24 cellular contexts compared by ENCODE assay signal in the genomic region with DNA sequence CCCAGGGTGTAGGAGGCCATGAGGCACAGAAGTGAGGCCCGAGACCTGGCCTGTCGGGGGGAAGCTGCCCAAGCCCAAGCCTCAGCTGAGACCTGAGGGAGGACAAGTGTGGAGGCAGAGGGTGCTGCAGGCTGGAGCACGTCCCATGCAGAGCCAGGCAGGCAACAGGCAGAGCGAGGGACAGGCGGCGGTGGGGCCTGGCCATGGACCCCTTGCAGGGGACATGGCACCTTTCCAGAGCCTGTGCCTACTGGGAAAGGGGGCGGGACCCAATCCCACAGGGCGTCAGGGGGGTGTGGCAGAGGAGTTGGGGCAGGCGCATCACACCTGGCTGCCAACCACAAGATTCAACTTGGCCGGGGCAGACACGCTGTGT. TPM values are rescaled to one million over a fixed set of nuclear protein-coding genes. Genes with fewer than 3 reads are reported as not detected.
DNase-seq lines count a peak whose midpoint lies in the region; ATAC-seq, FAIRE-seq and TF ChIP-seq lines count a peak whose summit lies in the region.
"Had no signal": no experiment of that assay in that cellular context is flagged by ENCODE, and none has a peak within 500 bp of the region (broad histone marks: within the 10 kb centered on the region; RNA-seq: fewer than 3 reads in every experiment).

No MANE protein-coding gene starts in this region.

- CTCF ChIA-PET in activated naive CD4-positive, alpha-beta T cell treated with anti-CD3 and anti-CD28 coated beads, Interleukin-2, amount 10 ng/mL, durations not matched to agents 7 days and 5 days (lab: Charles Lee), result interaction anchor here (0.9 to 1.6 kb wide), 4 partner anchors 9 to 310 kb away, joined by 3 to 7 read pairs (median 4); partner anchors contain the start of gene LSP1
- CTCF ChIA-PET in HepG2 (lab: Yijun Ruan, JAX; ENCODE audit: low intra/inter-chr PET ratio, low total read pairs), result interaction anchor here (0.9 kb wide), 1 partner anchor 308 kb away, joined by 3 read pairs; no protein-coding TSS in a partner anchor

- BruUV-seq in HepG2 (replicated peaks; lab: Mats Ljungman, UMichigan), result no TSS peak

- H3K4me3 Mint-ChIP-seq in activated naive CD4-positive, alpha-beta T cell treated with anti-CD3 and anti-CD28 coated beads, Interleukin-2, amount 10 ng/mL, durations not matched to agents 7 days and 5 days, result peak overlapping the region; percentile 7
- no peak overlapping the region for H3K4me3 Mint-ChIP-seq in activated T-helper 2 cell treated with anti-CD3 and anti-CD28 coated beads, Interferon-gamma antibody, Interleukin-2, Interleukin-4, amounts not matched to agents 10 μg/mL and 5 μg/mL and 100 μg/mL, durations not matched to agents 14 hours and 24 hours and 36 hours (ENCODE audit: low read depth)
- no peak overlapping the region for H3K4me3 Mint-ChIP-seq in endodermal cell
- H3K4me3 Mint-ChIP-seq: stimulated activated naive CD8-positive, alpha-beta T cell treated with anti-CD3 and anti-CD28 coated beads, Interleukin-15, Interleukin-2, amounts not matched to agents 100 ng/mL and 50 ng/mL, for 24 hours had no signal

- H3K4me1 ChIP-seq in HepG2 (ENCODE audit: insufficient read depth, low read length) (peaks cover 58% of the 10 kb centered on the region), gastrocnemius medialis (peaks cover 0 to 21% of the 10 kb centered on the region in 2 donors), endodermal cell (ENCODE audit: control insufficient read depth, insufficient read depth, low read length) (no peaks in the 10 kb centered on the region)
- H3K4me1 ChIP-seq: uterus had no signal

- H4K20me1 ChIP-seq in HepG2 (ENCODE audit: insufficient read depth, low read length), result no peaks in the 10 kb centered on the region

- 0 out of 2 replicates have a peak overlapping the region, but pooled peaks have one; percentile 16 for H3K4me2 ChIP-seq in HepG2 (ENCODE audit: low read depth, low read length)
- H3K4me2 ChIP-seq: PC-9 had no signal

- H3K9me3 ChIP-seq in HepG2 (ENCODE audit: low read length) (no peaks in the 10 kb centered on the region), gastrocnemius medialis (no peaks in the 10 kb centered on the region), endodermal cell (ENCODE audit: control insufficient read depth, low read length) (no peaks in the 10 kb centered on the region)
- H3K9me3 ChIP-seq: Caco-2, gastroesophageal sphincter, uterus had no signal

- 77% methylated on average over 3 of the region's 11 CpGs for WGBS in HepG2 (ENCODE audit: low lambda C conversion rate)
- WGBS in endodermal cell (ENCODE audit: insufficient coverage in 1 of 2, insufficient read length in 1 of 2), 2 experiments, result 81 to 97% methylated on average over 6 to 11 of the region's 11 CpGs

- no peak for DNase-seq in activated naive CD4-positive, alpha-beta T cell treated with anti-CD3 and anti-CD28 coated beads, Interleukin-2, amount 10 ng/mL, durations not matched to agents 7 days and 5 days
- no peak for DNase-seq in activated naive CD4-positive, alpha-beta T cell treated with Interleukin-2 at 50 U/mL for 16 hours
- no peak for DNase-seq in activated T-helper 2 cell treated with anti-CD3 and anti-CD28 coated beads, Interferon-gamma antibody, Interleukin-2, Interleukin-4, amounts not matched to agents 10 μg/mL and 5 μg/mL and 100 μg/mL, durations not matched to agents 14 hours and 24 hours and 36 hours (ENCODE audit: low spot score)
- no peak for DNase-seq in HepG2 (ENCODE audit: low spot score)
- DNase-seq in gastrocnemius medialis, result no peak
- DNase-seq in NCI-H748 treated with DMSO at 0.1 percent for 48 hours (lab: John Stamatoyannopoulos, UW), result no peak
- DNase-seq in HuH-7 (ENCODE audit: low spot score), result no peak
- no peak for DNase-seq in endodermal cell
- DNase-seq: Caco-2; NCI-H2029 treated with DMSO at 0.1 percent for 48 hours; NCI-H524; PC-9; stimulated activated CD4-positive, alpha-beta T cell treated with anti-CD3 and anti-CD28 coated beads, Interleukin-12 subunit alpha, Interleukin-12 subunit beta, amount 100 ng/mL, for 4 hours; uterus had no signal

- H3K9ac ChIP-seq in HepG2 (ENCODE audit: insufficient read depth, low read depth, low read length), result no peak overlapping the region
- no peak overlapping the region for H3K9ac ChIP-seq in endodermal cell (ENCODE audit: extremely low read depth, low read length, poor library complexity, severe bottlenecking)

- H2AFZ ChIP-seq in HepG2 (ENCODE audit: low read length), result no peak overlapping the region
- H2AFZ ChIP-seq: PC-9 had no signal

- intact Hi-C loops in activated T-helper 2 cell treated with anti-CD3 and anti-CD28 coated beads, Interferon-gamma antibody, Interleukin-2, Interleukin-4, amounts not matched to agents 10 μg/mL and 5 μg/mL and 100 μg/mL, durations not matched to agents 14 hours and 24 hours and 36 hours (cut with micrococcal nuclease), result no loop called here
- intact Hi-C loops in HepG2 (cut with micrococcal nuclease; ENCODE audit: unreplicated experiment) (no loop called here), gastrocnemius medialis (cut with DNase I; ENCODE audit: low total_unique reads) (no loop called here)

- peaks cover 58% of the 10 kb centered on the region for H3K4me1 Mint-ChIP-seq in activated naive CD4-positive, alpha-beta T cell treated with anti-CD3 and anti-CD28 coated beads, Interleukin-2, amount 10 ng/mL, durations not matched to agents 7 days and 5 days
- H3K4me1 Mint-ChIP-seq in activated T-helper 2 cell treated with anti-CD3 and anti-CD28 coated beads, Interferon-gamma antibody, Interleukin-2, Interleukin-4, amounts not matched to agents 10 μg/mL and 5 μg/mL and 100 μg/mL, durations not matched to agents 14 hours and 24 hours and 36 hours (ENCODE audit: low read depth), result peaks cover 37% of the 10 kb centered on the region
- H3K4me1 Mint-ChIP-seq in endodermal cell, result no peaks in the 10 kb centered on the region

- no peaks in the 10 kb centered on the region for H3K79me2 ChIP-seq in HepG2 (ENCODE audit: insufficient read depth, low read length)

- H3K27me3 Mint-ChIP-seq in activated naive CD4-positive, alpha-beta T cell treated with anti-CD3 and anti-CD28 coated beads, Interleukin-2, amount 10 ng/mL, durations not matched to agents 7 days and 5 days, result peaks cover 48% of the 10 kb centered on the region
- peaks cover 1% of the 10 kb centered on the region for H3K27me3 Mint-ChIP-seq in activated T-helper 2 cell treated with anti-CD3 and anti-CD28 coated beads, Interferon-gamma antibody, Interleukin-2, Interleukin-4, amounts not matched to agents 10 μg/mL and 5 μg/mL and 100 μg/mL, durations not matched to agents 14 hours and 24 hours and 36 hours (ENCODE audit: low read depth)
- H3K27me3 Mint-ChIP-seq in endodermal cell (ENCODE audit: insufficient read depth), result peaks cover 2% of the 10 kb centered on the region

- TF ChIP-seq POLR2A in HepG2 (IDR thresholded peaks at IDR 0.05; ENCODE audit: insufficient read depth in 1 of 2, low read depth in 2 of 2, low read length in 2 of 2), result no peak
- no peak for TF ChIP-seq POLR2A in gastrocnemius medialis (IDR thresholded peaks at IDR 0.05)

- H3K27me3 ChIP-seq in HepG2 (ENCODE audit: control insufficient read depth in 1 of 2, insufficient read depth in 2 of 2, low read length in 2 of 2) (peaks cover 10 to 54% of the 10 kb centered on the region in 2 experiments; a peak in 4 of 5 replicates), gastrocnemius medialis (no peaks in the 10 kb centered on the region), endodermal cell (ENCODE audit: control insufficient read depth, insufficient read depth, low read length, poor library complexity, severe bottlenecking) (no peaks in the 10 kb centered on the region)
- H3K27me3 ChIP-seq: uterus had no signal

- no peak for TF ChIP-seq RAD21 in HepG2 (CRISPR knock-in tag; IDR thresholded peaks at IDR 0.05)

- in situ Hi-C loops in HepG2 (cut with HindIII; ENCODE audit: extremely low pct_ligation_motif_present, low pct_unique_long_range_greater_than_20kb) (loop anchor here (5.0 kb wide), 1 partner anchor 309 kb away; no protein-coding TSS in a partner anchor), gastrocnemius medialis (cut with MboI; ENCODE audit: low sequenced_read_pairs in 4 of 4) (no loop called here)

- FAIRE-seq in HepG2 (lab: Jason Lieb, UNC), result no peak
- FAIRE-seq: GM12892, H54, HTR-8/SVneo had no signal

- POLR2A ChIA-PET in HepG2 (lab: Yijun Ruan, JAX), result interaction anchor here (1.1 kb wide), 1 partner anchor 9 kb away, joined by 3 read pairs; no protein-coding TSS in a partner anchor

- H3K36me3 Mint-ChIP-seq in activated naive CD4-positive, alpha-beta T cell treated with anti-CD3 and anti-CD28 coated beads, Interleukin-2, amount 10 ng/mL, durations not matched to agents 7 days and 5 days, result no peaks in the 10 kb centered on the region
- H3K36me3 Mint-ChIP-seq in activated T-helper 2 cell treated with anti-CD3 and anti-CD28 coated beads, Interferon-gamma antibody, Interleukin-2, Interleukin-4, amounts not matched to agents 10 μg/mL and 5 μg/mL and 100 μg/mL, durations not matched to agents 14 hours and 24 hours and 36 hours (ENCODE audit: low read depth), result no peaks in the 10 kb centered on the region
- no peaks in the 10 kb centered on the region for H3K36me3 Mint-ChIP-seq in endodermal cell (ENCODE audit: low read depth)
- H3K36me3 Mint-ChIP-seq: activated naive CD4-positive, alpha-beta T cell treated with anti-CD3 and anti-CD28 coated beads, Interleukin-2, amount 50 U/mL, for 72 hours had no signal

- H3K9me3 Mint-ChIP-seq in activated naive CD4-positive, alpha-beta T cell treated with anti-CD3 and anti-CD28 coated beads, Interleukin-2, amount 10 ng/mL, durations not matched to agents 7 days and 5 days, result no peaks in the 10 kb centered on the region
- H3K9me3 Mint-ChIP-seq in activated T-helper 2 cell treated with anti-CD3 and anti-CD28 coated beads, Interferon-gamma antibody, Interleukin-2, Interleukin-4, amounts not matched to agents 10 μg/mL and 5 μg/mL and 100 μg/mL, durations not matched to agents 14 hours and 24 hours and 36 hours, result no peaks in the 10 kb centered on the region
- no peaks in the 10 kb centered on the region for H3K9me3 Mint-ChIP-seq in endodermal cell
- H3K9me3 Mint-ChIP-seq: activated naive CD4-positive, alpha-beta T cell treated with anti-CD3 and anti-CD28 coated beads, Interleukin-2, amount 50 U/mL, for 72 hours; stimulated activated naive CD8-positive, alpha-beta T cell treated with anti-CD3 and anti-CD28 coated beads, Interleukin-15, Interleukin-2, amounts not matched to agents 100 ng/mL and 50 ng/mL, for 24 hours had no signal

- H3K4me3 ChIP-seq in HepG2 (replicated peaks in 1 of 3; ENCODE audit: insufficient read depth in 1 of 3, low read depth in 2 of 3, low read length in 3 of 3), result no peak overlapping the region
- no peak overlapping the region for H3K4me3 ChIP-seq in gastrocnemius medialis
- no peak overlapping the region for H3K4me3 ChIP-seq in endodermal cell (ENCODE audit: low read length)
- H3K4me3 ChIP-seq: gastroesophageal sphincter, PC-9, uterus had no signal

- peak; percentile 7 for ATAC-seq in HepG2
- no peak for ATAC-seq in gastrocnemius medialis
- ATAC-seq: activated naive CD4-positive, alpha-beta T cell treated with anti-CD3 and anti-CD28 coated beads, Interleukin-2, amount 50 U/mL, for 72 hours; gastroesophageal sphincter; SK-N-SH treated with all-trans-retinoic acid at 6 μM for 48 hours had no signal

- peak overlapping the region; percentile 93 for H3K27ac Mint-ChIP-seq in activated naive CD4-positive, alpha-beta T cell treated with anti-CD3 and anti-CD28 coated beads, Interleukin-2, amount 10 ng/mL, durations not matched to agents 7 days and 5 days
- peak overlapping the region; percentile 95 for H3K27ac Mint-ChIP-seq in activated T-helper 2 cell treated with anti-CD3 and anti-CD28 coated beads, Interferon-gamma antibody, Interleukin-2, Interleukin-4, amounts not matched to agents 10 μg/mL and 5 μg/mL and 100 μg/mL, durations not matched to agents 14 hours and 24 hours and 36 hours
- H3K27ac Mint-ChIP-seq in endodermal cell, result no peak overlapping the region

- no peak for TF ChIP-seq CTCF in HepG2 (CRISPR knock-in tag; IDR thresholded peaks at IDR 0.05)
- no peak for TF ChIP-seq CTCF in gastrocnemius medialis (IDR thresholded peaks at IDR 0.05 in 4 of 5, conservative IDR thresholded peaks at IDR 0.05 in 1 of 5)
- TF ChIP-seq CTCF in endodermal cell (conservative IDR thresholded peaks at IDR 0.05), result no peak

- no peaks in the 10 kb centered on the region for H3K36me3 ChIP-seq in HepG2 (replicated peaks in 1 of 2; ENCODE audit: control insufficient read depth in 1 of 2, insufficient read depth in 2 of 2, low read length in 2 of 2)
- no peaks in the 10 kb centered on the region for H3K36me3 ChIP-seq in gastrocnemius medialis
- H3K36me3 ChIP-seq in endodermal cell (ENCODE audit: control insufficient read depth, insufficient read depth, low read length), result no peaks in the 10 kb centered on the region
- H3K36me3 ChIP-seq: gastroesophageal sphincter, uterus had no signal

- no peak for TF ChIP-seq EP300 in HepG2 (IDR thresholded peaks at IDR 0.05; ENCODE audit: low read depth in 2 of 2, low read length in 2 of 2)
- TF ChIP-seq EP300 in HepG2 (CRISPR knock-in tag; IDR thresholded peaks at IDR 0.05; ENCODE audit: borderline replicate concordance), result no peak

- H3K27ac ChIP-seq in HepG2 (ENCODE audit: extremely low read length, insufficient read depth, low read length) (peak overlapping the region; percentile 54), gastrocnemius medialis (peak overlapping the region; percentile 49 to 95 (median 76)), endodermal cell (ENCODE audit: low read depth, low read length) (no peak overlapping the region)
- H3K27ac ChIP-seq: PC-9, uterus had no signal

RNA-seq across cellular contexts. Expression of gene TNNI2, which starts 4.3 kb away (rescaled TPM):
- total RNA-seq in activated T-helper 2 cell treated with anti-CD3 and anti-CD28 coated beads, Interferon-gamma antibody, Interleukin-2, Interleukin-4, amounts not matched to agents 10 μg/mL and 5 μg/mL and 100 μg/mL, durations not matched to agents 14 hours and 24 hours and 36 hours, result 0.27 TPM in 1 of 2 replicates, not detected in the other
- total RNA-seq in HepG2 (2016; rRNA removed; fragmentation: Illumina TruSeq; extraction: Trizol), result 7.2 and 8.5 TPM in 2 replicates
- total RNA-seq in HepG2 (2016; cell fraction: cytosol; rRNA removed; fragmentation: Illumina TruSeq; extraction: Trizol; ENCODE audit: low read depth), result 4.6 and 5.0 TPM in 2 replicates
- total RNA-seq in HepG2 (2016; cell fraction: insoluble cytoplasmic fraction; rRNA removed; fragmentation: Illumina TruSeq; extraction: Trizol), result 6.9 and 7.7 TPM in 2 replicates
- total RNA-seq in HepG2 (2016; cell fraction: membrane; rRNA removed; fragmentation: Illumina TruSeq; extraction: Trizol), result 5.9 and 6.3 TPM in 2 replicates
- total RNA-seq in HepG2 (2016; cell fraction: nucleus; rRNA removed; fragmentation: Illumina TruSeq; extraction: Trizol), result 2.2 and 3.4 TPM in 2 replicates
- 12.0 and 21.2 TPM in 2 replicates for polyA plus RNA-seq in HepG2 (2011; rRNA removed)
- 19.5 and 30.5 TPM in 2 replicates for polyA plus RNA-seq in HepG2 (2011; cell fraction: cytosol; rRNA removed)
- polyA plus RNA-seq in HepG2 (2011; cell fraction: nucleus; rRNA removed), result 47.5 and 50.6 TPM in 2 replicates
- polyA plus RNA-seq in HepG2 (2012), result 52.9 and 67.0 TPM in 2 replicates
- 7.5 and 8.0 TPM in 2 replicates for polyA plus RNA-seq in HepG2 (2016; cell fraction: cytosol; fragmentation: Illumina TruSeq; extraction: Trizol; ENCODE audit: low read depth)
- polyA plus RNA-seq in HepG2 (2016; cell fraction: insoluble cytoplasmic fraction; fragmentation: Illumina TruSeq; extraction: Trizol; ENCODE audit: low read depth), result 6.6 and 8.3 TPM in 2 replicates
- 4.0 and 6.2 TPM in 2 replicates for polyA plus RNA-seq in HepG2 (2016; cell fraction: membrane; fragmentation: Illumina TruSeq; extraction: Trizol; ENCODE audit: low read depth)
- 5.3 and 9.8 TPM in 2 replicates for polyA plus RNA-seq in HepG2 (2016; cell fraction: nucleus; fragmentation: Illumina TruSeq; extraction: Trizol; ENCODE audit: insufficient read depth, low read depth)
- 2.8 TPM in 1 of 2 replicates, not detected in the other for polyA minus RNA-seq in HepG2 (2011; rRNA and poly(A)+ RNA removed; ENCODE audit: low replicate concordance)
- 3.9 and 4.6 TPM in 2 replicates for polyA minus RNA-seq in HepG2 (2011; cell fraction: cytosol; rRNA and poly(A)+ RNA removed)
- 2.6 and 3.2 TPM in 2 replicates for polyA minus RNA-seq in HepG2 (2011; cell fraction: nucleus; rRNA and poly(A)+ RNA removed)
- 1,000 to 10,000 TPM; 1,499 to 3,728 (median 2,254) TPM for total RNA-seq in gastrocnemius medialis
- not detected for total RNA-seq in endodermal cell
- not detected for polyA plus RNA-seq in endodermal cell (2013, experiment 1 of 2)
- polyA plus RNA-seq in endodermal cell (2013, experiment 2 of 2), result not detected
- total RNA-seq: activated naive CD4-positive, alpha-beta T cell treated with anti-CD3 and anti-CD28 coated beads, Interleukin-2, amount 50 U/mL, for 72 hours; cerebellum; G401; M059J had no signal

RNA-seq across cellular contexts. Expression of gene SYT8, which starts 8.3 kb away (rescaled TPM):
- not detected in 2 replicates for total RNA-seq in activated T-helper 2 cell treated with anti-CD3 and anti-CD28 coated beads, Interferon-gamma antibody, Interleukin-2, Interleukin-4, amounts not matched to agents 10 μg/mL and 5 μg/mL and 100 μg/mL, durations not matched to agents 14 hours and 24 hours and 36 hours
- total RNA-seq in HepG2 (2016; rRNA removed; fragmentation: Illumina TruSeq; extraction: Trizol) (0.60 TPM in 1 of 2 replicates, not detected in the other), gastrocnemius medialis (not detected), endodermal cell (not detected)
- not detected in 2 replicates for total RNA-seq in HepG2 (2016; cell fraction: cytosol; rRNA removed; fragmentation: Illumina TruSeq; extraction: Trizol; ENCODE audit: low read depth)
- 0.19 TPM in 1 of 2 replicates, not detected in the other for total RNA-seq in HepG2 (2016; cell fraction: insoluble cytoplasmic fraction; rRNA removed; fragmentation: Illumina TruSeq; extraction: Trizol)
- 0.12 and 0.24 TPM in 2 replicates for total RNA-seq in HepG2 (2016; cell fraction: membrane; rRNA removed; fragmentation: Illumina TruSeq; extraction: Trizol)
- total RNA-seq in HepG2 (2016; cell fraction: nucleus; rRNA removed; fragmentation: Illumina TruSeq; extraction: Trizol), result 0.38 and 1.4 TPM in 2 replicates
- 2.1 and 2.3 TPM in 2 replicates for polyA plus RNA-seq in HepG2 (2011; rRNA removed)
- polyA plus RNA-seq in HepG2 (2011; cell fraction: cytosol; rRNA removed), result 0.23 and 0.67 TPM in 2 replicates
- 64.9 and 87.5 TPM in 2 replicates for polyA plus RNA-seq in HepG2 (2011; cell fraction: nucleus; rRNA removed)
- 0.56 and 1.3 TPM in 2 replicates for polyA plus RNA-seq in HepG2 (2012)
- not detected in 2 replicates for polyA plus RNA-seq in HepG2 (2016; cell fraction: cytosol; fragmentation: Illumina TruSeq; extraction: Trizol; ENCODE audit: low read depth)
- not detected in 2 replicates for polyA plus RNA-seq in HepG2 (2016; cell fraction: insoluble cytoplasmic fraction; fragmentation: Illumina TruSeq; extraction: Trizol; ENCODE audit: low read depth)
- polyA plus RNA-seq in HepG2 (2016; cell fraction: membrane; fragmentation: Illumina TruSeq; extraction: Trizol; ENCODE audit: low read depth), result not detected in 2 replicates
- polyA plus RNA-seq in HepG2 (2016; cell fraction: nucleus; fragmentation: Illumina TruSeq; extraction: Trizol; ENCODE audit: insufficient read depth, low read depth), result 1.7 and 2.2 TPM in 2 replicates
- 0.28 TPM in 1 of 2 replicates, not detected in the other for polyA minus RNA-seq in HepG2 (2011; rRNA and poly(A)+ RNA removed; ENCODE audit: low replicate concordance)
- polyA minus RNA-seq in HepG2 (2011; cell fraction: cytosol; rRNA and poly(A)+ RNA removed), result 0.62 TPM in 1 of 2 replicates, not detected in the other
- 2.9 and 3.7 TPM in 2 replicates for polyA minus RNA-seq in HepG2 (2011; cell fraction: nucleus; rRNA and poly(A)+ RNA removed)
- polyA plus RNA-seq in endodermal cell (2013, experiment 1 of 2), result not detected
- polyA plus RNA-seq in endodermal cell (2013, experiment 2 of 2), result not detected
- total RNA-seq: activated naive CD4-positive, alpha-beta T cell treated with anti-CD3 and anti-CD28 coated beads, Interleukin-2, amount 50 U/mL, for 72 hours; cerebellum; G401; M059J had no signal

RNA-seq across cellular contexts. Expression of gene LSP1, which starts 9.8 kb away (rescaled TPM):
- total RNA-seq in activated T-helper 2 cell treated with anti-CD3 and anti-CD28 coated beads, Interferon-gamma antibody, Interleukin-2, Interleukin-4, amounts not matched to agents 10 μg/mL and 5 μg/mL and 100 μg/mL, durations not matched to agents 14 hours and 24 hours and 36 hours, result 442 and 449 TPM in 2 replicates
- total RNA-seq in HepG2 (2016; rRNA removed; fragmentation: Illumina TruSeq; extraction: Trizol) (0.29 and 1.00 TPM in 2 replicates), gastrocnemius medialis (10 to 100 TPM in 1 of 4 donors, 1 to 10 TPM in 3; 3.0 to 13.5 (median 5.5) TPM), endodermal cell (not detected)
- 0.35 and 2.3 TPM in 2 replicates for total RNA-seq in HepG2 (2016; cell fraction: cytosol; rRNA removed; fragmentation: Illumina TruSeq; extraction: Trizol; ENCODE audit: low read depth)
- total RNA-seq in HepG2 (2016; cell fraction: insoluble cytoplasmic fraction; rRNA removed; fragmentation: Illumina TruSeq; extraction: Trizol), result 0.65 and 1.00 TPM in 2 replicates
- 1.00 and 1.5 TPM in 2 replicates for total RNA-seq in HepG2 (2016; cell fraction: membrane; rRNA removed; fragmentation: Illumina TruSeq; extraction: Trizol)
- not detected in 2 replicates for total RNA-seq in HepG2 (2016; cell fraction: nucleus; rRNA removed; fragmentation: Illumina TruSeq; extraction: Trizol)
- polyA plus RNA-seq in HepG2 (2011; rRNA removed), result 0.59 and 1.5 TPM in 2 replicates
- polyA plus RNA-seq in HepG2 (2011; cell fraction: cytosol; rRNA removed), result 0.87 and 0.93 TPM in 2 replicates
- polyA plus RNA-seq in HepG2 (2011; cell fraction: nucleus; rRNA removed), result 1.4 and 10.9 TPM in 2 replicates
- polyA plus RNA-seq in HepG2 (2012), result 0.93 and 1.1 TPM in 2 replicates
- 0.59 and 1.5 TPM in 2 replicates for polyA plus RNA-seq in HepG2 (2016; cell fraction: cytosol; fragmentation: Illumina TruSeq; extraction: Trizol; ENCODE audit: low read depth)
- polyA plus RNA-seq in HepG2 (2016; cell fraction: insoluble cytoplasmic fraction; fragmentation: Illumina TruSeq; extraction: Trizol; ENCODE audit: low read depth), result 0.38 and 0.45 TPM in 2 replicates
- 0.73 and 1.2 TPM in 2 replicates for polyA plus RNA-seq in HepG2 (2016; cell fraction: membrane; fragmentation: Illumina TruSeq; extraction: Trizol; ENCODE audit: low read depth)
- 0.79 and 0.90 TPM in 2 replicates for polyA plus RNA-seq in HepG2 (2016; cell fraction: nucleus; fragmentation: Illumina TruSeq; extraction: Trizol; ENCODE audit: insufficient read depth, low read depth)
- 0.28 and 0.60 TPM in 2 replicates for polyA minus RNA-seq in HepG2 (2011; rRNA and poly(A)+ RNA removed; ENCODE audit: low replicate concordance)
- 0.59 and 0.70 TPM in 2 replicates for polyA minus RNA-seq in HepG2 (2011; cell fraction: cytosol; rRNA and poly(A)+ RNA removed)
- polyA minus RNA-seq in HepG2 (2011; cell fraction: nucleus; rRNA and poly(A)+ RNA removed), result not detected in 2 replicates
- polyA plus RNA-seq in endodermal cell (2013, experiment 1 of 2), result not detected
- polyA plus RNA-seq in endodermal cell (2013, experiment 2 of 2), result 0.25 TPM
- total RNA-seq: Caco-2 had no signal

RNA-seq across cellular contexts. Expression of gene PRR33, which starts 48.6 kb away (rescaled TPM):
- total RNA-seq in activated T-helper 2 cell treated with anti-CD3 and anti-CD28 coated beads, Interferon-gamma antibody, Interleukin-2, Interleukin-4, amounts not matched to agents 10 μg/mL and 5 μg/mL and 100 μg/mL, durations not matched to agents 14 hours and 24 hours and 36 hours, result 0.05 TPM in 1 of 2 replicates, not detected in the other
- total RNA-seq in HepG2 (2016; rRNA removed; fragmentation: Illumina TruSeq; extraction: Trizol) (not detected in 2 replicates), gastrocnemius medialis (1 to 10 TPM in 2 of 4 donors, under 1 TPM in 2; 0.16 to 2.3 (median 1.0) TPM), endodermal cell (not detected)
- not detected in 2 replicates for total RNA-seq in HepG2 (2016; cell fraction: cytosol; rRNA removed; fragmentation: Illumina TruSeq; extraction: Trizol; ENCODE audit: low read depth)
- total RNA-seq in HepG2 (2016; cell fraction: insoluble cytoplasmic fraction; rRNA removed; fragmentation: Illumina TruSeq; extraction: Trizol), result not detected in 2 replicates
- not detected in 2 replicates for total RNA-seq in HepG2 (2016; cell fraction: membrane; rRNA removed; fragmentation: Illumina TruSeq; extraction: Trizol)
- total RNA-seq in HepG2 (2016; cell fraction: nucleus; rRNA removed; fragmentation: Illumina TruSeq; extraction: Trizol), result not detected in 2 replicates
- not detected in 2 replicates for polyA plus RNA-seq in HepG2 (2011; rRNA removed)
- polyA plus RNA-seq in HepG2 (2011; cell fraction: cytosol; rRNA removed), result not detected in 2 replicates
- polyA plus RNA-seq in HepG2 (2011; cell fraction: nucleus; rRNA removed), result not detected in 2 replicates
- 0.05 TPM in 1 of 2 replicates, not detected in the other for polyA plus RNA-seq in HepG2 (2012)
- polyA plus RNA-seq in HepG2 (2016; cell fraction: cytosol; fragmentation: Illumina TruSeq; extraction: Trizol; ENCODE audit: low read depth), result not detected in 2 replicates
- polyA plus RNA-seq in HepG2 (2016; cell fraction: insoluble cytoplasmic fraction; fragmentation: Illumina TruSeq; extraction: Trizol; ENCODE audit: low read depth), result not detected in 2 replicates
- not detected in 2 replicates for polyA plus RNA-seq in HepG2 (2016; cell fraction: membrane; fragmentation: Illumina TruSeq; extraction: Trizol; ENCODE audit: low read depth)
- polyA plus RNA-seq in HepG2 (2016; cell fraction: nucleus; fragmentation: Illumina TruSeq; extraction: Trizol; ENCODE audit: insufficient read depth, low read depth), result not detected in 2 replicates
- not detected in 2 replicates for polyA minus RNA-seq in HepG2 (2011; rRNA and poly(A)+ RNA removed; ENCODE audit: low replicate concordance)
- not detected in 2 replicates for polyA minus RNA-seq in HepG2 (2011; cell fraction: cytosol; rRNA and poly(A)+ RNA removed)
- polyA minus RNA-seq in HepG2 (2011; cell fraction: nucleus; rRNA and poly(A)+ RNA removed), result not detected in 2 replicates
- polyA plus RNA-seq in endodermal cell (2013, experiment 1 of 2), result not detected
- not detected for polyA plus RNA-seq in endodermal cell (2013, experiment 2 of 2)
- total RNA-seq: Caco-2, cerebellum, G401, gastroesophageal sphincter, M059J, PC-9, uterus had no signal

Comparison
In these comparisons a context has a peak if more than half of its experiments do, and no peak if none do; other contexts are left out.
1. RNA of gene TNNI2, which starts 4.3 kb away (total RNA-seq): 1,499 to 3,728 TPM in gastrocnemius medialis; 2.2 to 8.5 TPM in HepG2, 0.27 TPM in activated T-helper 2 cell treated with anti-CD3 and anti-CD28 coated beads, Interferon-gamma antibody, Interleukin-2, Interleukin-4, amounts not matched to agents 10 μg/mL and 5 μg/mL and 100 μg/mL, durations not matched to agents 14 hours and 24 hours and 36 hours and not detected in endodermal cell; every median in the first group is over 100 times any median in the second.
2. RNA of gene LSP1, which starts 9.8 kb away (total RNA-seq): 442 to 449 TPM in activated T-helper 2 cell treated with anti-CD3 and anti-CD28 coated beads, Interferon-gamma antibody, Interleukin-2, Interleukin-4, amounts not matched to agents 10 μg/mL and 5 μg/mL and 100 μg/mL, durations not matched to agents 14 hours and 24 hours and 36 hours; 3.0 to 13.5 TPM in gastrocnemius medialis, 0.29 to 2.3 TPM in HepG2 and not detected in endodermal cell; every median in the first group is over 10 times any median in the second.